In the genomic region with DNA sequence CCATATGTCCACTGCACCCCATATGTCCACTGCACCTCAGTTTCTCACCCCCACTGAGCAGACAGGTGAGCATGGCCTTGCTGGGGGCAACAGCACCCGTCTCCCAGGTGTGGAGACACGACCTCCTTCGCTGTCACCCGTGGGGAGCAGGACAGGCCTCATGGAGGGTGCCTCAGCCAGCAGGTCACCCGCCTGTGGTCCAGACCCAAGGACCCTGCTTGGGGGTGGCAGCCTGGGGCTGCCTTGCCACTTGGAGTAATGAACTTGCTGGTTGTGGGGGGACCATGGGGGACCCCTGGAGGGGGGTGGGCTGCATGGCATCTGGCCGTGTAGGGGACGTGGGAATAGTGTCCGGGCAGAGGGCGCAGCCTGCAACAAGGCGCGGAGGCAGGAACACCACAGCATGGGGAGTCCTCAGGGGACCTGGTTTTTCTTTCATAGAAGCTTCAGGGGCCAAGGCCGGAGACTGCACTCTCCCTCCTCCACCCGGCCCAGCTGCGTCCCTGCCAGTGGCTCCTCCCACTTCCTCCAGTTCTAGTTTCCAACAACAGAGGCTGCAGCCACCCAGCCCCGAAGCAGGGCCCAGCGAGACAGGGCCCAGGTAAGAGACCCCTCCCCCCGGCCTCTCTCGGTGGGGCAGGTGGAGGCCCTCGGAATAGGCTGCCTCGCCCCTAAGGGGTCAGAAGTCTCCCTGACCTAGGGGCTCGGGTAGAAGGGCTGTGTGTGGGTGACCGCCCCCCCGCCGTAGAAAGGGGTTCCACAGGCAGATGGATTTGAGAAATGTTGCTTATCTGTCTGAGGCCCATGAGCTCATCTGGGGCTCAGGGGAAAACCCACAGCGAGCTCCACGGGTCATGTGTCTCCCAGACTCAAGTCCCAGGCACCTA, we compare ENCODE assay signal across 8 cellular contexts. TPM values are rescaled to one million over a fixed set of nuclear protein-coding genes. Genes with fewer than 3 reads are reported as not detected.
DNase-seq lines count a peak whose midpoint lies in the region; ATAC-seq, FAIRE-seq and TF ChIP-seq lines count a peak whose summit lies in the region.

A gene with protein sequence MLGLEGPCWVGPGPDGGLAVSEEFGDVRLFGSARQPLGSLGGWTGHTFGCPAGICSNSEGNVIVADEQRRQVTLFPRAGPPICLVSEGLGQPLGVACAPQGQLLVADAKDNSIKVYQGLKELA (plus strand): TSS at position 531 of the 887 bp plus-strand sequence. CDS start 1,043 bp downstream, outside the sequence.

- no peaks in the 10 kb centered on the region for H3K9me1 ChIP-seq in keratinocyte (ENCODE audit: control insufficient read depth, extremely low read depth, insufficient read depth, low read length)

- no peak for TF ChIP-seq CTCF in astrocyte of the spinal cord (IDR thresholded peaks at IDR 0.05; ENCODE audit: low read depth, low read length)
- no peak for TF ChIP-seq CTCF in keratinocyte (optimal IDR thresholded peaks at IDR 0.05 in 1 of 3, IDR thresholded peaks at IDR 0.05 in 1 of 3, conservative IDR thresholded peaks at IDR 0.05 in 1 of 3; ENCODE audit: extremely low read depth in 1 of 3, insufficient read depth in 2 of 3, low read length in 3 of 3)

- peaks cover 9 to 10% of the 10 kb centered on the region in 2 donors for H3K27me3 Mint-ChIP-seq in stimulated activated naive B cell treated with anti-CD40 and anti-IgM and Interleukin-4, amounts not matched to agents 10 μg/mL and 1 μg/mL and 100 μg/mL, for 72 hours

- ATAC-seq in HG03280 (IDR thresholded peaks at IDR 0.05; ENCODE audit: unreplicated experiment), result peak; percentile 58
- ATAC-seq in SK-N-SH treated with all-trans-retinoic acid at 6 μM for 48 hours, result peak; percentile 61
- peak; percentile 77 to 79 for ATAC-seq in stimulated activated naive B cell treated with anti-CD40 and anti-IgM and Interleukin-4, amounts not matched to agents 10 μg/mL and 1 μg/mL and 100 μg/mL, for 72 hours (replicated peaks)
- no peak for ATAC-seq in HG02852 (IDR thresholded peaks at IDR 0.05; ENCODE audit: unreplicated experiment)
- ATAC-seq in GM21390 (IDR thresholded peaks at IDR 0.05; ENCODE audit: unreplicated experiment), result no peak

- no peaks in the 10 kb centered on the region for H3K36me3 Mint-ChIP-seq in stimulated activated naive B cell treated with anti-CD40 and anti-IgM and Interleukin-4, amounts not matched to agents 10 μg/mL and 1 μg/mL and 100 μg/mL, for 72 hours

- peak within 1 kb of the TSS; percentile 81 for H3K27ac Mint-ChIP-seq in stimulated activated naive B cell treated with anti-CD40 and anti-IgM and Interleukin-4, amounts not matched to agents 10 μg/mL and 1 μg/mL and 100 μg/mL, for 72 hours

- H3K27ac ChIP-seq in keratinocyte (ENCODE audit: control insufficient read depth, insufficient read depth, low read length), result no peak within 1 kb of the TSS

- peaks cover 0 to 2% of the 10 kb centered on the region in 2 experiments for H3K36me3 ChIP-seq in keratinocyte (ENCODE audit: control insufficient read depth in 2 of 2, extremely low read depth in 1 of 2, insufficient read depth in 2 of 2, low read length in 2 of 2)

- peak; percentile 97 for DNase-seq in GM12891 (ENCODE audit: insufficient read length, low spot score)
- peak; percentile 39 for DNase-seq in astrocyte of the spinal cord (ENCODE audit: low read depth, low spot score)
- no peak for DNase-seq in keratinocyte (ENCODE audit: low read depth, low spot score)
- peak; percentile 66 for DNase-seq in stimulated activated naive B cell treated with anti-CD40 and anti-IgM and Interleukin-4, amounts not matched to agents 10 μg/mL and 1 μg/mL and 100 μg/mL, for 72 hours

- peaks cover 22% of the 10 kb centered on the region for H3K4me1 ChIP-seq in keratinocyte (ENCODE audit: control insufficient read depth, extremely low read depth, insufficient read depth, low read length)

- peaks cover 10% of the 10 kb centered on the region for H3K79me2 ChIP-seq in keratinocyte (ENCODE audit: control insufficient read depth, insufficient read depth, low read length)

- FAIRE-seq in GM12891 (lab: Jason Lieb, UNC), result peak; percentile 94
- no peak for FAIRE-seq in keratinocyte (lab: Jason Lieb, UNC)

- H3K9me3 ChIP-seq in keratinocyte (ENCODE audit: control insufficient read depth, low read depth, low read length), result no peaks in the 10 kb centered on the region

- peak within 1 kb of the TSS; percentile 27 for H3K4me2 ChIP-seq in keratinocyte (ENCODE audit: control insufficient read depth, extremely low read depth, insufficient read depth, low read depth, low read length)

- peak within 1 kb of the TSS; percentile 73 to 83 for H3K4me3 Mint-ChIP-seq in stimulated activated naive B cell treated with anti-CD40 and anti-IgM and Interleukin-4, amounts not matched to agents 10 μg/mL and 1 μg/mL and 100 μg/mL, for 72 hours

- H3K4me1 Mint-ChIP-seq in stimulated activated naive B cell treated with anti-CD40 and anti-IgM and Interleukin-4, amounts not matched to agents 10 μg/mL and 1 μg/mL and 100 μg/mL, for 72 hours, result peaks cover 27 to 41% of the 10 kb centered on the region in 2 donors

- H3K27me3 ChIP-seq in keratinocyte (ENCODE audit: control insufficient read depth, extremely low read depth, insufficient read depth, low read length), result peaks cover 9% of the 10 kb centered on the region

- dilution Hi-C loops in keratinocyte (cut with MboI; ENCODE audit: extremely low pct_ligation_motif_present, low sequenced_read_pairs), result no loop called here

- H3K4me3 ChIP-seq in astrocyte of the spinal cord (ENCODE audit: low read depth, low read length) (no peak within 1 kb of the TSS), keratinocyte (ENCODE audit: control insufficient read depth in 2 of 3, extremely low read depth in 1 of 3, insufficient read depth in 2 of 3, low read depth in 1 of 3, low read length in 3 of 3) (no peak within 1 kb of the TSS)

- in situ Hi-C loops in astrocyte of the spinal cord (cut with HindIII; ENCODE audit: low sequenced_read_pairs), result no loop called here

- TF ChIP-seq POLR2A in GM12891 (IDR thresholded peaks at IDR 0.05; ENCODE audit: low read depth, low read length), result 0 out of 2 replicates have a peak, but pooled peaks have one; percentile 16

- no peaks in the 10 kb centered on the region for H3K9me3 Mint-ChIP-seq in stimulated activated naive B cell treated with anti-CD40 and anti-IgM and Interleukin-4, amounts not matched to agents 10 μg/mL and 1 μg/mL and 100 μg/mL, for 72 hours

- H2AFZ ChIP-seq in keratinocyte (ENCODE audit: control insufficient read depth, low read length), result peak within 1 kb of the TSS; percentile 44

- no peaks in the 10 kb centered on the region for H4K20me1 ChIP-seq in keratinocyte (ENCODE audit: control insufficient read depth, extremely low read depth, insufficient read depth, low read length)

- H3K9ac ChIP-seq in keratinocyte (ENCODE audit: control insufficient read depth, extremely low read depth, insufficient read depth, low read length), result no peak within 1 kb of the TSS

TF ChIP-seq in GM12891, 5 proteins besides CTCF, POLR2A, EP300 and RAD21:
- 0 out of 2 replicates have a peak, but pooled peaks have one; percentile 30 for TF ChIP-seq TAF1 (IDR thresholded peaks at IDR 0.05; ENCODE audit: low read depth, low read length)
- TF ChIP-seq SPI1 (IDR thresholded peaks at IDR 0.05; ENCODE audit: low read depth, low read length), result peak; percentile 65
- no peak for TF ChIP-seq PAX5 (IDR thresholded peaks at IDR 0.05; ENCODE audit: insufficient read depth, low read length, severe bottlenecking)

TF ChIP-seq in SK-N-SH treated with all-trans-retinoic acid at 6 μM for 48 hours, 23 proteins besides CTCF, POLR2A, EP300 and RAD21:
- TF ChIP-seq, protein P1, sequence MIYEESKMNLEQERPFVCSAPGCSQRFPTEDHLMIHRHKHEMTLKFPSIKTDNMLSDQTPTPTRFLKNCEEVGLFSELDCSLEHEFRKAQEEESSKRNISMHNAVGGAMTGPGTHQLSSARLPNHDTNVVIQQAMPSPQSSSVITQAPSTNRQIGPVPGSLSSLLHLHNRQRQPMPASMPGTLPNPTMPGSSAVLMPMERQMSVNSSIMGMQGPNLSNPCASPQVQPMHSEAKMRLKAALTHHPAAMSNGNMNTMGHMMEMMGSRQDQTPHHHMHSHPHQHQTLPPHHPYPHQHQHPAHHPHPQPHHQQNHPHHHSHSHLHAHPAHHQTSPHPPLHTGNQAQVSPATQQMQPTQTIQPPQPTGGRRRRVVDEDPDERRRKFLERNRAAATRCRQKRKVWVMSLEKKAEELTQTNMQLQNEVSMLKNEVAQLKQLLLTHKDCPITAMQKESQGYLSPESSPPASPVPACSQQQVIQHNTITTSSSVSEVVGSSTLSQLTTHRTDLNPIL (CRISPR knock-in tag; IDR thresholded peaks at IDR 0.05; ENCODE audit: low read depth), result no peak
- TF ChIP-seq ZNF8 (CRISPR knock-in tag; IDR thresholded peaks at IDR 0.05) (no peak), ZC3H10 (CRISPR knock-in tag; IDR thresholded peaks at IDR 0.05) (no peak), TCF4 (CRISPR knock-in tag; IDR thresholded peaks at IDR 0.05; ENCODE audit: borderline replicate concordance) (no peak)
- TF ChIP-seq, protein P2, sequence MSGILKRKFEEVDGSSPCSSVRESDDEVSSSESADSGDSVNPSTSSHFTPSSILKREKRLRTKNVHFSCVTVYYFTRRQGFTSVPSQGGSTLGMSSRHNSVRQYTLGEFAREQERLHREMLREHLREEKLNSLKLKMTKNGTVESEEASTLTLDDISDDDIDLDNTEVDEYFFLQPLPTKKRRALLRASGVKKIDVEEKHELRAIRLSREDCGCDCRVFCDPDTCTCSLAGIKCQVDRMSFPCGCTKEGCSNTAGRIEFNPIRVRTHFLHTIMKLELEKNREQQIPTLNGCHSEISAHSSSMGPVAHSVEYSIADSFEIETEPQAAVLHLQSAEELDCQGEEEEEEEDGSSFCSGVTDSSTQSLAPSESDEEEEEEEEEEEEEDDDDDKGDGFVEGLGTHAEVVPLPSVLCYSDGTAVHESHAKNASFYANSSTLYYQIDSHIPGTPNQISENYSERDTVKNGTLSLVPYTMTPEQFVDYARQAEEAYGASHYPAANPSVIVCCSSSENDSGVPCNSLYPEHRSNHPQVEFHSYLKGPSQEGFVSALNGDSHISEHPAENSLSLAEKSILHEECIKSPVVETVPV (CRISPR knock-in tag; IDR thresholded peaks at IDR 0.05), result no peak

RNA-seq across cellular contexts. Expression of the gene that starts here (rescaled TPM):
- 0.85 TPM for polyA plus RNA-seq in GM12891 (2012; ENCODE audit: low read depth, missing spikeins)
- 0.09 to 0.22 TPM (median 0.10 TPM) in 3 replicates for polyA plus RNA-seq in keratinocyte
- polyA plus RNA-seq in keratinocyte (2011; ENCODE audit: low read depth), result not detected
- polyA plus RNA-seq in keratinocyte (2011; cell fraction: cytosol; rRNA removed), result 0.09 TPM in 1 of 2 replicates, not detected in the other
- polyA plus RNA-seq in keratinocyte (2011; cell fraction: nucleus; rRNA removed), result 0.11 and 0.24 TPM in 2 replicates
- 0.23 TPM in 1 of 2 replicates, not detected in the other for polyA plus RNA-seq in keratinocyte (2012; ENCODE audit: low replicate concordance)
- polyA minus RNA-seq in keratinocyte, result not detected in 3 replicates
- polyA minus RNA-seq in keratinocyte (2011; cell fraction: cytosol; rRNA and poly(A)+ RNA removed), result not detected
- not detected in 2 replicates for polyA minus RNA-seq in keratinocyte (2011; cell fraction: nucleus; rRNA and poly(A)+ RNA removed)

Comparison
In these comparisons a context has a peak if more than half of its experiments do, and no peak if none do; other contexts are left out.
1. ATAC-seq: peak in HG03280 (single experiment), SK-N-SH treated with all-trans-retinoic acid at 6 μM for 48 hours (single experiment) and stimulated activated naive B cell treated with anti-CD40 and anti-IgM and Interleukin-4, amounts not matched to agents 10 μg/mL and 1 μg/mL and 100 μg/mL, for 72 hours (2 of 2); none in HG02852 (single experiment) and GM21390 (single experiment).